Comparison of ENCODE assay signal across 8 cellular contexts in genomic region chr20:50153153-50153499, GRCh38. TPM values are rescaled to one million over a fixed set of nuclear protein-coding genes. Genes with fewer than 3 reads are reported as not detected.
DNase-seq lines count a peak whose midpoint lies in the region; ATAC-seq, FAIRE-seq and TF ChIP-seq lines count a peak whose summit lies in the region.

No MANE protein-coding gene starts in this region.

- peaks cover 2% of the 10 kb centered on the region for H3K9me3 Mint-ChIP-seq in astrocyte (ENCODE audit: unreplicated experiment)

- peaks cover 9% of the 10 kb centered on the region for H3K36me3 Mint-ChIP-seq in astrocyte (ENCODE audit: low read depth, unreplicated experiment)

- peaks cover 45% of the 10 kb centered on the region for H3K79me2 ChIP-seq in DOHH2 (ENCODE audit: control insufficient read depth, low read length)
- H3K79me2 ChIP-seq in astrocyte (ENCODE audit: insufficient read depth, low read length) = peaks cover 58% of the 10 kb centered on the region

- FAIRE-seq in astrocyte (lab: Jason Lieb, UNC) = no peak

- TF ChIP-seq CTCF in DOHH2 (IDR thresholded peaks at IDR 0.05; ENCODE audit: low read depth, low read length, poor library complexity, severe bottlenecking) (no peak), astrocyte (IDR thresholded peaks at IDR 0.05; ENCODE audit: insufficient read depth, low read depth, low read length) (no peak), lower lobe of right lung (IDR thresholded peaks at IDR 0.05) (no peak), upper lobe of right lung (IDR thresholded peaks at IDR 0.05) (peak; percentile 5)

- ATAC-seq in HG03064 (IDR thresholded peaks at IDR 0.05; ENCODE audit: low read depth, unreplicated experiment) = peak; percentile 7
- no peak for ATAC-seq in lower lobe of right lung
- ATAC-seq in upper lobe of right lung = no peak

- no peaks in the 10 kb centered on the region for H3F3A ChIP-seq in DOHH2 (ENCODE audit: control insufficient read depth, insufficient read depth)

- no peak overlapping the region for H3K27ac ChIP-seq in DOHH2 (ENCODE audit: low read depth, low read length)
- peak overlapping the region; percentile 89 for H3K27ac ChIP-seq in astrocyte (ENCODE audit: low read depth, low read length)
- H3K27ac ChIP-seq in lower lobe of right lung = peak overlapping the region; percentile 97
- peak overlapping the region; percentile 95 for H3K27ac ChIP-seq in upper lobe of right lung

- H3K36me3 ChIP-seq in DOHH2 (ENCODE audit: control insufficient read depth, low read length) (peaks cover 17% of the 10 kb centered on the region), astrocyte (ENCODE audit: insufficient read depth, low read length) (peaks cover 5% of the 10 kb centered on the region), lower lobe of right lung (peaks cover 7% of the 10 kb centered on the region), upper lobe of right lung (peaks cover 7% of the 10 kb centered on the region)

- peak overlapping the region; percentile 73 for H3K4me2 ChIP-seq in DOHH2 (ENCODE audit: low read length)
- peak overlapping the region; percentile 98 for H3K4me2 ChIP-seq in astrocyte (ENCODE audit: low read length)

- H3K27me3 ChIP-seq in DOHH2 (ENCODE audit: control insufficient read depth, low read length) = no peaks in the 10 kb centered on the region
- H3K27me3 ChIP-seq in astrocyte (ENCODE audit: insufficient read depth, low read length) = no peaks in the 10 kb centered on the region
- H3K27me3 ChIP-seq in lower lobe of right lung (ENCODE audit: low read depth) = no peaks in the 10 kb centered on the region
- H3K27me3 ChIP-seq in upper lobe of right lung = no peaks in the 10 kb centered on the region

- intact Hi-C loops in lower lobe of right lung (cut with DNase I) (no loop called here), upper lobe of right lung (cut with DNase I) (no loop called here)

- H4K20me1 ChIP-seq in DOHH2 (ENCODE audit: control insufficient read depth, insufficient read depth, low read depth, low read length) = no peaks in the 10 kb centered on the region
- peaks cover 42% of the 10 kb centered on the region for H4K20me1 ChIP-seq in astrocyte (ENCODE audit: insufficient read depth, low read length)

- H3K27me3 Mint-ChIP-seq in astrocyte (ENCODE audit: low read depth, unreplicated experiment) = no peaks in the 10 kb centered on the region

- H3K9me2 ChIP-seq in DOHH2 (replicated peaks; ENCODE audit: control insufficient read depth, low read length) = no peaks in the 10 kb centered on the region

- peak overlapping the region; percentile 99 for H3K9ac ChIP-seq in astrocyte (ENCODE audit: low read length)

- H2AFZ ChIP-seq in astrocyte (ENCODE audit: low read depth, low read length) = peak overlapping the region; percentile 81

- H3K4me3 ChIP-seq in DOHH2 (ENCODE audit: low read length) (peak overlapping the region; percentile 86), astrocyte (ENCODE audit: insufficient read depth, low read depth, low read length) (peak overlapping the region; percentile 79), lower lobe of right lung (peak overlapping the region; percentile 97), upper lobe of right lung (peak overlapping the region; percentile 99)

- H3K4me1 ChIP-seq in DOHH2 (ENCODE audit: control insufficient read depth, low read length) (peaks cover 24% of the 10 kb centered on the region), astrocyte (ENCODE audit: insufficient read depth, low read length) (peaks cover 34% of the 10 kb centered on the region), lower lobe of right lung (peaks cover 51% of the 10 kb centered on the region), upper lobe of right lung (peaks cover 44% of the 10 kb centered on the region)

- DNase-seq in astrocyte (ENCODE audit: low read depth) (no peak), lower lobe of right lung (no peak), upper lobe of right lung (no peak), HK-2 (ENCODE audit: unreplicated experiment) (no peak), OCI-M2 (lab: John Stamatoyannopoulos, UW; ENCODE audit: unreplicated experiment) (no peak), cerebellar nuclear complex (lab: John Stamatoyannopoulos, UW) (no peak)

- H3K9me3 ChIP-seq in DOHH2 (ENCODE audit: control insufficient read depth, insufficient read depth, low read length) (no peaks in the 10 kb centered on the region), astrocyte (ENCODE audit: insufficient read depth, low read depth, low read length) (no peaks in the 10 kb centered on the region), lower lobe of right lung (no peaks in the 10 kb centered on the region), upper lobe of right lung (no peaks in the 10 kb centered on the region)

- peak overlapping the region; percentile 92 for H3K27ac Mint-ChIP-seq in astrocyte (ENCODE audit: unreplicated experiment)

- peaks cover 20% of the 10 kb centered on the region for H3K4me1 Mint-ChIP-seq in astrocyte (ENCODE audit: low read depth, unreplicated experiment)

- peak overlapping the region; percentile 95 for H3K4me3 Mint-ChIP-seq in astrocyte (ENCODE audit: unreplicated experiment)

RNA-seq across cellular contexts. Expression of gene PEDS1, which starts 0.4 kb away (rescaled TPM):
- total RNA-seq in astrocyte = 41.6 and 44.1 TPM in 2 replicates
- total RNA-seq in lower lobe of right lung = 27.8 TPM
- 31.3 TPM for total RNA-seq in upper lobe of right lung

RNA-seq across cellular contexts. Expression of gene CEBPB, which starts 37.5 kb away (rescaled TPM):
- total RNA-seq in astrocyte (33.8 and 34.6 TPM in 2 replicates), lower lobe of right lung (326 TPM), upper lobe of right lung (271 TPM)

RNA-seq across cellular contexts. Expression of gene UBE2V1, which starts 40.2 kb away (rescaled TPM):
- total RNA-seq in astrocyte (136 and 139 TPM in 2 replicates), lower lobe of right lung (83.4 TPM), upper lobe of right lung (83.2 TPM)
